Comparison of ENCODE assay signal across 20 cellular contexts in the genomic region with DNA sequence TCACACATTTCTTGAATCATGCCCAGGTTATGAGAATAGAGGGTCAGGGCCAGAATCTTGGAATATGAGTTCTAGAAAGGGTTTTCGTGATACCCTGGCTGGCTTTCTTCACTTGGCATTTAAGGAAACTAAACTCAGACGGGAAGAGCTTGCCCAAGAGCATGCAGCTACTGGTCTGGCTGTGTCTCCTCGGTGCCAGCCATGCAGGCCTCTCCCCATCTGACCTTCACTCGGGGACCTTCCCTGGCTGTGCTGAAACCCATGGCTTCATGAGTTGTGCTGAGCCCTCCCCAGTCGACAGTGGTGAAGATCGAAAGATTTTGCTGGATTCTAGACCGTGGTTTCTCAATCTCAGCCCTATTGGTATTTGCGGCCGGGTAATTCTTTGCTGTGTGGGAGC. TPM values are rescaled to one million over a fixed set of nuclear protein-coding genes. Genes with fewer than 3 reads are reported as not detected.
DNase-seq lines count a peak whose midpoint lies in the region; ATAC-seq and TF ChIP-seq lines count a peak whose summit lies in the region.
"Had no signal": no experiment of that assay in that cellular context is flagged by ENCODE, and none has a peak within 500 bp of the region (broad histone marks: within the 10 kb centered on the region; RNA-seq: fewer than 3 reads in every experiment).

No MANE protein-coding gene starts in this region.

- H3K79me1 ChIP-seq in IMR-90 (ENCODE audit: low read depth in 1 of 2, low read length in 2 of 2): peaks cover 32 to 79% of the 10 kb centered on the region in 2 experiments

- H2AK5ac ChIP-seq in IMR-90 (ENCODE audit: low read depth, low read length): no peak overlapping the region

- H3K27ac Mint-ChIP-seq in CD14-positive monocyte (peak overlapping the region in 5 of 7 donors; percentile 11 to 56 (median 41)), glutamatergic neuron (ENCODE audit: unreplicated experiment) (peak overlapping the region; percentile 90)
- H3K27ac Mint-ChIP-seq: activated CD4-positive, alpha-beta memory T cell treated with anti-CD3 and anti-CD28 coated beads for 36 hours had no signal

- BruUV-seq in IMR-90 (replicated peaks; lab: Mats Ljungman, UMichigan): no TSS peak

- peaks cover 3% of the 10 kb centered on the region; the same call in 1 of the 2 replicates for H3K36me3 ChIP-seq in IMR-90 (ENCODE audit: control insufficient read depth, insufficient read depth, low read length)
- no peaks in the 10 kb centered on the region for H3K36me3 ChIP-seq in neutrophil

- H3K4me1 ChIP-seq in IMR-90 (ENCODE audit: control insufficient read depth, insufficient read depth, low read length): peaks cover 2% of the 10 kb centered on the region
- peaks cover 31 to 36% of the 10 kb centered on the region in 2 experiments for H3K4me1 ChIP-seq in neutrophil (ENCODE audit: control insufficient read depth in 1 of 2, insufficient read depth in 1 of 2, low read depth in 1 of 2, low read length in 1 of 2)

- no peak overlapping the region for H3K4ac ChIP-seq in IMR-90 (ENCODE audit: low read depth, low read length)

- peaks cover 17% of the 10 kb centered on the region for H3K4me1 Mint-ChIP-seq in CD14-positive monocyte
- H3K4me1 Mint-ChIP-seq in glutamatergic neuron (ENCODE audit: low read depth, unreplicated experiment): peaks cover 34% of the 10 kb centered on the region

- TF ChIP-seq CTCF in CD14-positive monocyte (IDR thresholded peaks at IDR 0.05) (no peak), IMR-90 (conservative IDR thresholded peaks at IDR 0.05; ENCODE audit: low read depth, low read length) (no peak), glutamatergic neuron (IDR thresholded peaks at IDR 0.05; ENCODE audit: partially characterized antibody, unreplicated experiment) (no peak), neutrophil (IDR thresholded peaks at IDR 0.05) (no peak)

- H3K27me3 Mint-ChIP-seq in CD14-positive monocyte (ENCODE audit: low read depth in 3 of 3): no peaks in the 10 kb centered on the region
- H3K27me3 Mint-ChIP-seq in glutamatergic neuron (ENCODE audit: unreplicated experiment): peaks cover 7% of the 10 kb centered on the region
- H3K27me3 Mint-ChIP-seq: activated CD4-positive, alpha-beta memory T cell treated with anti-CD3 and anti-CD28 coated beads for 36 hours; IgD-negative memory B cell had no signal

- DNase-seq in CD14-positive monocyte (ENCODE audit: low spot score): no peak
- DNase-seq in IMR-90: no peak
- no peak for DNase-seq in glutamatergic neuron
- DNase-seq in CD1c-positive myeloid dendritic cell (ENCODE audit: extremely low spot score): no peak
- DNase-seq in nucleus accumbens (lab: John Stamatoyannopoulos, UW): no peak
- DNase-seq in hippocampal formation (lab: John Stamatoyannopoulos, UW): no peak
- DNase-seq: activated CD4-positive, alpha-beta memory T cell treated with anti-CD3 and anti-CD28 coated beads for 36 hours; activated CD4-positive, CD25-positive, alpha-beta regulatory T cell; amniotic stem cell; caudate nucleus; NCI-H1436; NCI-H526; occipital lobe; substantia nigra had no signal

- peak overlapping the region; percentile 13; the same call in 1 of the 2 replicates for H3K23ac ChIP-seq in IMR-90 (ENCODE audit: low read depth, low read length)

- no peak overlapping the region for H2BK20ac ChIP-seq in IMR-90 (ENCODE audit: low read depth, low read length)

- no peak for TF ChIP-seq POLR2A in IMR-90 (IDR thresholded peaks at IDR 0.05; ENCODE audit: low read depth, low read length)

- POLR2A ChIA-PET in IMR-90 (lab: Charles Lee; ENCODE audit: unreplicated experiment): no interaction called here

- ATAC-seq in IMR-90 (ENCODE audit: low read depth): no peak
- ATAC-seq in HG03097 (IDR thresholded peaks at IDR 0.05; ENCODE audit: low FRiP score, unreplicated experiment): no peak
- ATAC-seq: SK-N-SH treated with all-trans-retinoic acid at 6 μM for 48 hours had no signal

- dilution Hi-C loops in IMR-90 (cut with HindIII; ENCODE audit: low sequenced_read_pairs, unreplicated experiment): no loop called here

- no peak overlapping the region for H4K8ac ChIP-seq in IMR-90 (ENCODE audit: low read depth in 2 of 2, low read length in 2 of 2)

- H3K18ac ChIP-seq in IMR-90 (ENCODE audit: low read depth, low read length): no peak overlapping the region

- no peak overlapping the region for H3K56ac ChIP-seq in IMR-90 (ENCODE audit: extremely low read depth, insufficient read depth, low read length)

- no peak overlapping the region for H3K4me3 Mint-ChIP-seq in CD14-positive monocyte
- H3K4me3 Mint-ChIP-seq in glutamatergic neuron (ENCODE audit: unreplicated experiment): peak overlapping the region; percentile 20
- H3K4me3 Mint-ChIP-seq: activated CD4-positive, alpha-beta memory T cell treated with anti-CD3 and anti-CD28 coated beads for 36 hours; IgD-negative memory B cell had no signal

- TF ChIP-seq RAD21 in IMR-90 (IDR thresholded peaks at IDR 0.05; ENCODE audit: low read length): no peak

- H2BK120ac ChIP-seq in IMR-90 (ENCODE audit: low read depth, low read length): no peak overlapping the region

- no peak overlapping the region for H4K91ac ChIP-seq in IMR-90 (ENCODE audit: insufficient read depth, low read depth, low read length)

- no peak overlapping the region for H2AFZ ChIP-seq in IMR-90 (replicated peaks; ENCODE audit: low read length, poor library complexity)
- H2AFZ ChIP-seq: hepatocyte had no signal

- H3K9me1 ChIP-seq in IMR-90 (ENCODE audit: insufficient read depth, low read length): peaks cover 14% of the 10 kb centered on the region

- H2BK15ac ChIP-seq in IMR-90 (ENCODE audit: low read depth, low read length): no peak overlapping the region

- no CpG with 5 or more reads among the region's 9 CpGs for WGBS in IMR-90 (ENCODE audit: extremely low coverage in 2 of 2, insufficient read length in 1 of 2), 2 experiments

- intact Hi-C loops in CD14-positive monocyte (cut with micrococcal nuclease) (no loop called here), IMR-90 (cut with micrococcal nuclease) (no loop called here)

- H3K27me3 ChIP-seq in IMR-90 (ENCODE audit: control insufficient read depth, insufficient read depth, low read length): no peaks in the 10 kb centered on the region
- no peaks in the 10 kb centered on the region for H3K27me3 ChIP-seq in neutrophil
- H3K27me3 ChIP-seq: hepatocyte had no signal

- H3K9me3 Mint-ChIP-seq in CD14-positive monocyte: peaks cover 9 to 17% (median 11%) of the 10 kb centered on the region in 7 donors
- H3K9me3 Mint-ChIP-seq in glutamatergic neuron (ENCODE audit: unreplicated experiment): peaks cover 24% of the 10 kb centered on the region

- H2AK9ac ChIP-seq in IMR-90 (replicated peaks; ENCODE audit: low read depth, low read length, poor library complexity): no peak overlapping the region

- no peak overlapping the region for H3K9ac ChIP-seq in IMR-90 (ENCODE audit: low read depth, low read length)

- H3K4me2 ChIP-seq in IMR-90 (ENCODE audit: low read depth, low read length): no peak overlapping the region
- H3K4me2 ChIP-seq: hepatocyte had no signal

- H2BK5ac ChIP-seq in IMR-90 (ENCODE audit: low read depth, low read length, poor library complexity, severe bottlenecking): no peak overlapping the region

- no peak overlapping the region for H4K5ac ChIP-seq in IMR-90 (ENCODE audit: low read depth, low read length)

- H3K27ac ChIP-seq in IMR-90 (ENCODE audit: insufficient read depth, low read length) (no peak overlapping the region), neutrophil (peak overlapping the region; percentile 65)
- H3K27ac ChIP-seq: C4-2B, hepatocyte had no signal

- H3K9me3 ChIP-seq in IMR-90 (ENCODE audit: control insufficient read depth, insufficient read depth, low read length) (peaks cover 4% of the 10 kb centered on the region; the same call in 1 of the 2 replicates), neutrophil (no peaks in the 10 kb centered on the region)

- peaks cover 31 to 47% of the 10 kb centered on the region in 2 donors for H3K36me3 Mint-ChIP-seq in CD14-positive monocyte
- peaks cover 8% of the 10 kb centered on the region for H3K36me3 Mint-ChIP-seq in glutamatergic neuron (ENCODE audit: unreplicated experiment)

- H3K14ac ChIP-seq in IMR-90 (replicated peaks; ENCODE audit: low read depth, low read length): no peak overlapping the region

- H4K20me1 ChIP-seq in IMR-90 (ENCODE audit: insufficient read depth, low read length): peaks cover 50% of the 10 kb centered on the region

- CTCF ChIA-PET in IMR-90 (lab: Yijun Ruan, JAX): interaction anchor here (0.6 kb wide), 1 partner anchor 21 kb away, joined by 6 read pairs; no protein-coding TSS in a partner anchor

- H3K4me3 ChIP-seq in IMR-90 (ENCODE audit: insufficient read depth, low read depth, low read length) (no peak overlapping the region), neutrophil (ENCODE audit: low read depth in 1 of 2, low read length in 1 of 2) (no peak overlapping the region)
- H3K4me3 ChIP-seq: hepatocyte had no signal

- in situ Hi-C loops in IMR-90 (cut with MboI; ENCODE audit: low sequenced_read_pairs): no loop called here

TF ChIP-seq in IMR-90, 13 proteins besides CTCF, POLR2A, EP300 and RAD21 (continues in another document):
- TF ChIP-seq, protein P1, sequence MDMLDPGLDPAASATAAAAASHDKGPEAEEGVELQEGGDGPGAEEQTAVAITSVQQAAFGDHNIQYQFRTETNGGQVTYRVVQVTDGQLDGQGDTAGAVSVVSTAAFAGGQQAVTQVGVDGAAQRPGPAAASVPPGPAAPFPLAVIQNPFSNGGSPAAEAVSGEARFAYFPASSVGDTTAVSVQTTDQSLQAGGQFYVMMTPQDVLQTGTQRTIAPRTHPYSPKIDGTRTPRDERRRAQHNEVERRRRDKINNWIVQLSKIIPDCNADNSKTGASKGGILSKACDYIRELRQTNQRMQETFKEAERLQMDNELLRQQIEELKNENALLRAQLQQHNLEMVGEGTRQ (IDR thresholded peaks at IDR 0.05; ENCODE audit: low read depth, low read length): no peak
- TF ChIP-seq SMC3 (IDR thresholded peaks at IDR 0.05; ENCODE audit: low read depth, low read length) (no peak), NFE2L2 (IDR thresholded peaks at IDR 0.05; ENCODE audit: low read depth, low read length) (no peak), RFX5 (IDR thresholded peaks at IDR 0.05; ENCODE audit: low read depth, low read length) (no peak), BHLHE40 (IDR thresholded peaks at IDR 0.05; ENCODE audit: low read depth, low read length) (no peak), CEBPB (IDR thresholded peaks at IDR 0.05; ENCODE audit: low read depth, low read length) (no peak), MXI1 (IDR thresholded peaks at IDR 0.05; ENCODE audit: borderline replicate concordance, low read depth, low read length) (no peak), RCOR1 (IDR thresholded peaks at IDR 0.05; ENCODE audit: insufficient replicate concordance, low read length) (no peak), FOS (IDR thresholded peaks at IDR 0.05; ENCODE audit: low read depth, low read length) (no peak), MAZ (IDR thresholded peaks at IDR 0.05; ENCODE audit: borderline replicate concordance, low read depth, low read length) (no peak)

RNA-seq across cellular contexts. Expression of a gene that starts 38.0 kb away (rescaled TPM):
- polyA plus RNA-seq in CD14-positive monocyte (10 to 100 TPM; 38.7 to 42.0 TPM), IMR-90 (2012; rRNA removed) (22.6 and 23.5 TPM in 2 replicates)
- total RNA-seq in IMR-90 (2012; rRNA removed) (32.5 and 33.7 TPM in 2 replicates), glutamatergic neuron (ENCODE audit: unreplicated experiment) (139 TPM)
- 13.7 and 16.8 TPM in 2 replicates for polyA plus RNA-seq in IMR-90 (2012; cell fraction: cytosol; rRNA removed)
- polyA plus RNA-seq in IMR-90 (2012; cell fraction: nucleus; rRNA removed; ENCODE audit: low replicate concordance): 13.3 and 17.3 TPM in 2 replicates
